1 cellular context compared by ENCODE assay signal in genomic region chr20:62163986-62164762, GRCh38.
TF ChIP-seq lines count a peak whose summit lies in the region.

No MANE protein-coding gene starts in this region.

TF ChIP-seq in K562, 482 proteins besides CTCF, POLR2A, EP300 and RAD21:
- TF ChIP-seq ZBTB33 (CRISPR knock-in tag; IDR thresholded peaks at IDR 0.05) (0 out of 2 replicates have a peak, but pooled peaks have one; percentile 47), MYNN (IDR thresholded peaks at IDR 0.05) (no peak), MYNN (CRISPR knock-in tag; IDR thresholded peaks at IDR 0.05) (no peak), POLR2G (IDR thresholded peaks at IDR 0.05; ENCODE audit: low read depth, low read length) (peak; percentile 31; the same call in 1 of the 2 replicates)
